8 cellular contexts compared by ENCODE assay signal in the genomic region with DNA sequence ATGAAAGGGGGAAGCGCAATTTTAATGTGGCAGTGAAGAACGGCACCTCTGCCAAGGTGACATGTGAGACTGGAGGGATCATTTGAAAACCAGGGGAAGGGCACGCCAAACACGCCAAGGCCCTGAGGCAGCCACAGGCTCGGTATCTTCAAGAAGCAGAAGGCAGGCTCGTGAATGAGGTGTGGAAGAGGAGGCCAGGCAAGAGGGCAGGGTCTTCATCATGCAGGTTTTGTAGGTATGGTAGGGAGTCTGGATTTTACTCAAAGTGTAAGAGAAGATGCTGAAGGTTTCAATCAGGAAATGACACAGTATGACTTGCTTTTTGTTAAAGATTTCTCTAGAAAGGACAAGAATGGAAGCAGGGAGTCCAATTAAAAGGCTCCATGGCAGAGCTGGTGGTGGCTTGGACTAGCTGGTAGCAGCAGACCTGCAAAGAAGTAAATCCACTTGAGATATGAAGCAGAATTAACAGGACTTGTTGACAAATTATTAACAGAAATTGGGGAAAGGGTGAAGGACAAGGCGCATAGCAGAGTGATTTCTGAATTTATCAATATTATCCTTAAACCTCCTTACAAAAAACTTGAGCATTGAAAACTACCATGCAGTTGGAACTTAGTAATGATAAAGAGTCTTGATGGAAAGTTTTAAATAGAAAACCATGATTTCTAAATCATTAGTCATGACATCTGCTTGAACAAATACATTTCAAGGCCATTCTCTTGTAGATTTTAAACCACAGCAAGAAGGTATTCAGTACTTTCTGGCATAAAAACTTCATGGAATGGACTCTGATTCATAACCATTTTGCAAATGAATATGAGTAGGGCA.
DNase-seq lines count a peak whose midpoint lies in the region; ATAC-seq, FAIRE-seq and TF ChIP-seq lines count a peak whose summit lies in the region.

No MANE protein-coding gene starts in this region.

- H3K4me1 Mint-ChIP-seq in activated CD4-positive, alpha-beta T cell treated with anti-CD3 and anti-CD28 coated beads, Interleukin-2, amount 10 ng/mL, durations not matched to agents 7 days and 5 days: peaks cover 59% of the 10 kb centered on the region

- TF ChIP-seq CTCF in bronchial epithelial cell (IDR thresholded peaks at IDR 0.05; ENCODE audit: insufficient read depth, low read length, severe bottlenecking) (no peak), gastrocnemius medialis (IDR thresholded peaks at IDR 0.05 in 4 of 5, conservative IDR thresholded peaks at IDR 0.05 in 1 of 5) (no peak)

- peaks cover 56% of the 10 kb centered on the region for H3K36me3 Mint-ChIP-seq in activated CD4-positive, alpha-beta T cell treated with anti-CD3 and anti-CD28 coated beads, Interleukin-2, amount 10 ng/mL, durations not matched to agents 7 days and 5 days (ENCODE audit: low read depth)

- peaks cover 0 to 12% of the 10 kb centered on the region in 2 donors for H3K4me1 ChIP-seq in gastrocnemius medialis

- H3K9me3 Mint-ChIP-seq in activated CD4-positive, alpha-beta T cell treated with anti-CD3 and anti-CD28 coated beads, Interleukin-2, amount 10 ng/mL, durations not matched to agents 7 days and 5 days: peaks cover 4% of the 10 kb centered on the region

- POLR2A ChIA-PET in activated CD4-positive, alpha-beta T cell treated with anti-CD3 and anti-CD28 coated beads, Interleukin-2, amount 10 ng/mL, durations not matched to agents 7 days and 5 days (lab: Charles Lee): interaction anchor here (0.7 kb wide), 1 partner anchor 10 kb away, joined by 4 read pairs; no protein-coding TSS in a partner anchor

- H3K9me3 ChIP-seq in gastrocnemius medialis: no peaks in the 10 kb centered on the region

- peak overlapping the region; percentile 12 for H3K4me3 Mint-ChIP-seq in activated CD4-positive, alpha-beta T cell treated with anti-CD3 and anti-CD28 coated beads, Interleukin-2, amount 10 ng/mL, durations not matched to agents 7 days and 5 days

- no peaks in the 10 kb centered on the region for H3K27me3 Mint-ChIP-seq in activated CD4-positive, alpha-beta T cell treated with anti-CD3 and anti-CD28 coated beads, Interleukin-2, amount 10 ng/mL, durations not matched to agents 7 days and 5 days

- FAIRE-seq in bronchial epithelial cell (lab: Jason Lieb, UNC): no peak

- CTCF ChIA-PET in activated CD4-positive, alpha-beta T cell treated with anti-CD3 and anti-CD28 coated beads, Interleukin-2, amount 10 ng/mL, durations not matched to agents 7 days and 5 days (lab: Charles Lee): interaction anchor here (1.0 to 1.4 kb wide), 2 partner anchors 10 to 76 kb away, joined by 3 to 4 read pairs; partner anchors contain the start of gene STK17A

- H3K36me3 ChIP-seq in bronchial epithelial cell (ENCODE audit: control insufficient read depth, insufficient read depth, low read length) (no peaks in the 10 kb centered on the region), gastrocnemius medialis (no peaks in the 10 kb centered on the region)

- no peaks in the 10 kb centered on the region for H3K27me3 ChIP-seq in bronchial epithelial cell (ENCODE audit: control insufficient read depth, insufficient read depth, low read length)
- no peaks in the 10 kb centered on the region for H3K27me3 ChIP-seq in gastrocnemius medialis

- peak; percentile 28 for DNase-seq in activated CD4-positive, alpha-beta T cell treated with anti-CD3 and anti-CD28 coated beads, Interleukin-2, amount 10 ng/mL, durations not matched to agents 7 days and 5 days
- no peak for DNase-seq in activated CD4-positive, alpha-beta T cell treated with anti-CD3 and anti-CD28 coated beads for 1 hour
- DNase-seq in HT1080 (ENCODE audit: low read depth) (peak; percentile 70), bronchial epithelial cell (ENCODE audit: low read depth) (peak; percentile 83), gastrocnemius medialis (peak in 1 of 2 donors; percentile 49), anterior cingulate cortex (lab: John Stamatoyannopoulos, UW) (no peak), retina (no peak), OCI-M1 (lab: John Stamatoyannopoulos, UW) (no peak)

- H3K27ac Mint-ChIP-seq in activated CD4-positive, alpha-beta T cell treated with anti-CD3 and anti-CD28 coated beads, Interleukin-2, amount 10 ng/mL, durations not matched to agents 7 days and 5 days: peak overlapping the region; percentile 89

- TF ChIP-seq POLR2A in gastrocnemius medialis (IDR thresholded peaks at IDR 0.05): no peak

- H3K27ac ChIP-seq in gastrocnemius medialis: peak overlapping the region in 3 of 4 donors; percentile 27 to 44 (median 36)

- ATAC-seq in gastrocnemius medialis: peak; percentile 42 to 80

- intact Hi-C loops in gastrocnemius medialis (cut with DNase I; ENCODE audit: low total_unique reads): no loop called here

- in situ Hi-C loops in gastrocnemius medialis (cut with MboI; ENCODE audit: low sequenced_read_pairs in 4 of 4): no loop called here

- no peak overlapping the region for H3K4me3 ChIP-seq in bronchial epithelial cell (ENCODE audit: low read depth, low read length)
- H3K4me3 ChIP-seq in gastrocnemius medialis: no peak overlapping the region

Comparison
In these comparisons a context has a peak if more than half of its experiments do, and no peak if none do; other contexts are left out.
1. DNase-seq: peak in activated CD4-positive, alpha-beta T cell treated with anti-CD3 and anti-CD28 coated beads, Interleukin-2, amount 10 ng/mL, durations not matched to agents 7 days and 5 days (single experiment), HT1080 (single experiment) and bronchial epithelial cell (single experiment); none in activated CD4-positive, alpha-beta T cell treated with anti-CD3 and anti-CD28 coated beads for 1 hour (single experiment), anterior cingulate cortex (0 of 58), retina (single experiment) and OCI-M1 (single experiment).